Comparison of ENCODE assay signal across 19 cellular contexts in genomic region chr14:99636487-99636886, GRCh38.
"Had no signal": no experiment of that assay in that cellular context is flagged by ENCODE, and none has a peak within 500 bp of the region (broad histone marks: within the 10 kb centered on the region; RNA-seq: fewer than 3 reads in every experiment).

No MANE protein-coding gene starts in this region.

- H3K4me3 Mint-ChIP-seq: activated CD4-positive, alpha-beta T cell treated with anti-CD3 and anti-CD28 coated beads, Interleukin-2, amount 10 ng/mL, durations not matched to agents 7 days and 5 days; activated naive CD8-positive, alpha-beta T cell treated with anti-CD3 and anti-CD28 coated beads, Interleukin-2, amount 10 ng/mL, durations not matched to agents 7 days and 5 days; central memory CD8-positive, alpha-beta T cell; memory B cell; naive thymus-derived CD4-positive, alpha-beta T cell had no signal

- DNase-seq: activated CD4-positive, alpha-beta T cell treated with anti-CD3 and anti-CD28 coated beads, Interleukin-2, amount 10 ng/mL, durations not matched to agents 7 days and 5 days; activated CD4-positive, CD25-positive, alpha-beta regulatory T cell; activated CD8-positive, alpha-beta memory T cell treated with anti-CD3 and anti-CD28 coated beads for 24 hours; activated naive CD4-positive, alpha-beta T cell; activated naive CD8-positive, alpha-beta T cell treated with anti-CD3 and anti-CD28 coated beads, Interleukin-2, amount 10 ng/mL, durations not matched to agents 7 days and 5 days; activated T-cell treated with anti-CD3 and anti-CD28 coated beads for 4 hours; brain microvascular endothelial cell; cortex of kidney; effector CD4-positive, alpha-beta T cell; foreskin fibroblast; glutamatergic neuron; kidney glomerular epithelial cell; left ventricle myocardium superior; mucosa of descending colon; naive thymus-derived CD4-positive, alpha-beta T cell; stimulated activated CD4-positive, alpha-beta T cell treated with anti-CD3 and anti-CD28 coated beads, Interleukin-1b, Interleukin-23, amount 100 ng/mL, for 48 hours; tibial artery had no signal

- ATAC-seq: left ventricle myocardium superior; mucosa of descending colon; naive thymus-derived CD4-positive, alpha-beta T cell had no signal

- H3K27ac Mint-ChIP-seq: activated CD4-positive, alpha-beta T cell treated with anti-CD3 and anti-CD28 coated beads, Interleukin-2, amount 10 ng/mL, durations not matched to agents 7 days and 5 days; activated naive CD8-positive, alpha-beta T cell treated with anti-CD3 and anti-CD28 coated beads, Interleukin-2, amount 10 ng/mL, durations not matched to agents 7 days and 5 days; memory B cell; naive thymus-derived CD4-positive, alpha-beta T cell had no signal

- H3K4me1 Mint-ChIP-seq: activated CD4-positive, alpha-beta T cell treated with anti-CD3 and anti-CD28 coated beads, Interleukin-2, amount 10 ng/mL, durations not matched to agents 7 days and 5 days; activated naive CD8-positive, alpha-beta T cell treated with anti-CD3 and anti-CD28 coated beads, Interleukin-2, amount 10 ng/mL, durations not matched to agents 7 days and 5 days; central memory CD8-positive, alpha-beta T cell; memory B cell had no signal

- H3K9me3 Mint-ChIP-seq: activated CD4-positive, alpha-beta T cell treated with anti-CD3 and anti-CD28 coated beads, Interleukin-2, amount 10 ng/mL, durations not matched to agents 7 days and 5 days; activated naive CD8-positive, alpha-beta T cell treated with anti-CD3 and anti-CD28 coated beads, Interleukin-2, amount 10 ng/mL, durations not matched to agents 7 days and 5 days; central memory CD8-positive, alpha-beta T cell; memory B cell; naive thymus-derived CD4-positive, alpha-beta T cell had no signal

- H3K36me3 Mint-ChIP-seq: activated naive CD8-positive, alpha-beta T cell treated with anti-CD3 and anti-CD28 coated beads, Interleukin-2, amount 10 ng/mL, durations not matched to agents 7 days and 5 days; memory B cell; naive thymus-derived CD4-positive, alpha-beta T cell had no signal

- H3K27me3 Mint-ChIP-seq: activated CD4-positive, alpha-beta T cell treated with anti-CD3 and anti-CD28 coated beads, Interleukin-2, amount 10 ng/mL, durations not matched to agents 7 days and 5 days had no signal
